9 cellular contexts compared by ENCODE assay signal in genomic region chr15:85312925-85313324, GRCh38.
DNase-seq lines count a peak whose midpoint lies in the region; ATAC-seq, FAIRE-seq and TF ChIP-seq lines count a peak whose summit lies in the region.
"Had no signal": no experiment of that assay in that cellular context is flagged by ENCODE, and none has a peak within 500 bp of the region (broad histone marks: within the 10 kb centered on the region; RNA-seq: fewer than 3 reads in every experiment).

No MANE protein-coding gene starts in this region.

- H3K27ac ChIP-seq in right cardiac atrium (ENCODE audit: low read length), result no peak overlapping the region
- H3K27ac ChIP-seq in GM12878 (ENCODE audit: control insufficient read depth, insufficient read depth), result peak overlapping the region; percentile 84
- H3K27ac ChIP-seq in upper lobe of right lung, result no peak overlapping the region

- TSS peak; percentile 98 for BruUV-seq in GM12878 (replicated peaks; lab: Mats Ljungman, UMichigan)

- H3K4me1 ChIP-seq in right cardiac atrium (ENCODE audit: control insufficient read depth, insufficient read depth, low read length) (no peaks in the 10 kb centered on the region), GM12878 (ENCODE audit: control insufficient read depth, insufficient read depth, low read length) (peaks cover 37% of the 10 kb centered on the region), upper lobe of right lung (no peaks in the 10 kb centered on the region)

- WGBS in right cardiac atrium, result 82% methylated on average over 2 of the region's 2 CpGs
- WGBS in GM12878 (ENCODE audit: insufficient coverage, insufficient replicate concordance, low lambda C conversion rate, missing lambda C conversion rate), result 14% methylated on average over 2 of the region's 2 CpGs

- ATAC-seq in left ventricle myocardium superior (peak; percentile 31), right cardiac atrium (no peak), HG03135 (IDR thresholded peaks at IDR 0.05; ENCODE audit: unreplicated experiment) (peak; percentile 8), GM12878 (peak; percentile 44), upper lobe of right lung (peak; percentile 70), GM19467 (IDR thresholded peaks at IDR 0.05; ENCODE audit: unreplicated experiment) (no peak)

- no peaks in the 10 kb centered on the region for H3K27me3 ChIP-seq in right cardiac atrium (ENCODE audit: control insufficient read depth, insufficient read depth)
- H3K27me3 ChIP-seq in GM12878 (replicated peaks in 1 of 2; ENCODE audit: control insufficient read depth in 2 of 2, insufficient read depth in 2 of 2, low read length in 1 of 2), result no peaks in the 10 kb centered on the region
- H3K27me3 ChIP-seq in upper lobe of right lung, result no peaks in the 10 kb centered on the region

- H3K9me3 ChIP-seq in right cardiac atrium (ENCODE audit: control insufficient read depth, low read length) (no peaks in the 10 kb centered on the region), GM12878 (replicated peaks; ENCODE audit: control insufficient read depth, insufficient read depth, low read length) (no peaks in the 10 kb centered on the region; the same call in 1 of the 3 replicates), upper lobe of right lung (no peaks in the 10 kb centered on the region)

- TF ChIP-seq CTCF in GM12878 (IDR thresholded peaks at IDR 0.05 in 2 of 3, conservative IDR thresholded peaks at IDR 0.05 in 1 of 3; ENCODE audit: control insufficient read depth in 2 of 3, extremely low read depth in 1 of 3, insufficient read depth in 1 of 3, low read depth in 3 of 3, low read length in 3 of 3) (peak in 2 of 3 experiments; percentile 20 to 25; a peak in 2 of 6 replicates), upper lobe of right lung (IDR thresholded peaks at IDR 0.05) (peak; percentile 5)

- CTCF ChIA-PET in GM12878 (lab: Yijun Ruan, JAX), result interaction anchor here (0.9 to 8.0 kb wide), 20 partner anchors 8 to 417 kb away, joined by 3 to 115 read pairs (median 3); no protein-coding TSS in a partner anchor

- in situ Hi-C loops in GM12878 (cut with MboI), result no loop called here

- H3K36me3 ChIP-seq in GM12878 (ENCODE audit: control insufficient read depth in 2 of 2, insufficient read depth in 2 of 2, low read length in 1 of 2), result no peaks in the 10 kb centered on the region
- no peaks in the 10 kb centered on the region for H3K36me3 ChIP-seq in upper lobe of right lung

- TF ChIP-seq POLR2A in GM12878 (IDR thresholded peaks at IDR 0.05; ENCODE audit: low read depth, low read length), result peak; percentile 3; the same call in 1 of the 2 replicates

- no peak for TF ChIP-seq RAD21 in GM12878 (IDR thresholded peaks at IDR 0.05; ENCODE audit: insufficient read depth, low read depth, low read length)

- DNase-seq in left ventricle myocardium superior (no peak), right cardiac atrium (no peak), GM12878 (ENCODE audit: low read depth, low spot score) (no peak), upper lobe of right lung (no peak), dedifferentiated amniotic fluid mesenchymal stem cell (ENCODE audit: extremely low spot score) (no peak), NCI-H2029 treated with DMSO at 0.1 percent for 48 hours (lab: John Stamatoyannopoulos, UW) (no peak)

- no peaks in the 10 kb centered on the region for H3K79me2 ChIP-seq in GM12878 (ENCODE audit: control insufficient read depth, insufficient read depth, low read length)

- SMC1A ChIA-PET in GM12878 (lab: Charles Lee; ENCODE audit: uncharacterized antibody, unreplicated experiment), result interaction anchor here (1.0 to 9.5 kb wide), 26 partner anchors 9 to 379 kb away, joined by 3 to 177 read pairs (median 6); no protein-coding TSS in a partner anchor

- H3K4me2 ChIP-seq in GM12878 (ENCODE audit: control insufficient read depth, insufficient read depth), result peak overlapping the region; percentile 78

- TF ChIP-seq EP300 in GM12878 (IDR thresholded peaks at IDR 0.05; ENCODE audit: borderline replicate concordance in 1 of 2, control insufficient read depth in 1 of 2, low read depth in 2 of 2, low read length in 2 of 2), result no peak

- POLR2A ChIA-PET in GM12878 (lab: Charles Lee), result interaction anchor here (0.6 to 2.7 kb wide), 14 partner anchors 10 to 709 kb away, joined by 3 to 16 read pairs (median 4); partner anchors contain the start of gene AKAP13

- peak; percentile 23 for FAIRE-seq in GM12878 (lab: Jason Lieb, UNC)
- FAIRE-seq: endothelial cell of umbilical vein had no signal

- no peaks in the 10 kb centered on the region for H4K20me1 ChIP-seq in GM12878 (ENCODE audit: control insufficient read depth, insufficient read depth)

- RAD21 ChIA-PET in GM12878 (lab: Charles Lee; ENCODE audit: unreplicated experiment), result interaction anchor here (0.8 to 8.5 kb wide), 21 partner anchors 13 to 399 kb away, joined by 3 to 112 read pairs (median 4); partner anchors contain the start of gene AKAP13

- H3K4me3 ChIP-seq in right cardiac atrium (ENCODE audit: low read length) (no peak overlapping the region), GM12878 (0 out of 2 replicates have a peak overlapping the region, but pooled peaks have one; percentile 39), upper lobe of right lung (no peak overlapping the region)

- peak overlapping the region; percentile 39 for H3K9ac ChIP-seq in GM12878 (ENCODE audit: control insufficient read depth, insufficient read depth, low read length)

- intact Hi-C loops in left ventricle myocardium superior (cut with micrococcal nuclease) (no loop called here), right cardiac atrium (cut with DNase I) (no loop called here), GM12878 (cut with micrococcal nuclease; ENCODE audit: unreplicated experiment) (loop anchor here (10.0 kb wide), 1 partner anchor 392 kb away; no protein-coding TSS in a partner anchor), upper lobe of right lung (cut with DNase I) (no loop called here)

- peak overlapping the region; percentile 93 for H2AFZ ChIP-seq in GM12878 (ENCODE audit: control insufficient read depth, low read depth, low read length)

TF ChIP-seq in GM12878, 131 proteins besides CTCF, POLR2A, EP300 and RAD21:
- TF ChIP-seq SMAD1 (IDR thresholded peaks at IDR 0.05; ENCODE audit: low read depth, partially characterized antibody) (no peak), POLR2AphosphoS2 (IDR thresholded peaks at IDR 0.05; ENCODE audit: low read depth, low read length) (no peak), CBFB (IDR thresholded peaks at IDR 0.05; ENCODE audit: low read depth) (no peak), POLR2AphosphoS5 (IDR thresholded peaks at IDR 0.05; ENCODE audit: low read length) (0 out of 2 replicates have a peak, but pooled peaks have one; percentile 11)

Comparison
In these comparisons a context has a peak if more than half of its experiments do, and no peak if none do; other contexts are left out.
1. ATAC-seq: peak in left ventricle myocardium superior (single experiment), HG03135 (single experiment), GM12878 (single experiment) and upper lobe of right lung (single experiment); none in right cardiac atrium (0 of 2) and GM19467 (single experiment).